Comparison of ENCODE assay signal across 14 cellular contexts in genomic region chr7:4694653-4695335, GRCh38. TPM values are rescaled to one million over a fixed set of nuclear protein-coding genes. Genes with fewer than 3 reads are reported as not detected.
DNase-seq lines count a peak whose midpoint lies in the region; FAIRE-seq and TF ChIP-seq lines count a peak whose summit lies in the region.
"Had no signal": no experiment of that assay in that cellular context is flagged by ENCODE, and none has a peak within 500 bp of the region (broad histone marks: within the 10 kb centered on the region; RNA-seq: fewer than 3 reads in every experiment).

No MANE protein-coding gene starts in this region.

- H3K4me1 ChIP-seq in ACC112 (ENCODE audit: control insufficient read depth, insufficient read depth, low read length, unreplicated experiment), result peaks cover 22% of the 10 kb centered on the region

- H3K27me3 Mint-ChIP-seq in osteocyte (ENCODE audit: unreplicated experiment), result no peaks in the 10 kb centered on the region

- peak overlapping the region; percentile 51 for H2AFZ ChIP-seq in ACC112 (ENCODE audit: low read length, unreplicated experiment)

- peak overlapping the region; percentile 96 for H3K27ac ChIP-seq in ACC112 (ENCODE audit: low read depth, low read length)

- no peak overlapping the region for H3K4me3 Mint-ChIP-seq in osteocyte (ENCODE audit: unreplicated experiment)
- H3K4me3 Mint-ChIP-seq: activated CD8-positive, alpha-beta T cell treated with anti-CD3 and anti-CD28 coated beads, Interleukin-2, amount 10 ng/mL, durations not matched to agents 7 days and 5 days had no signal

- no peaks in the 10 kb centered on the region for H3K9me3 Mint-ChIP-seq in osteocyte (ENCODE audit: unreplicated experiment)

- peak; percentile 68 for FAIRE-seq in RCC 7860 (lab: Jason Lieb, UNC)
- FAIRE-seq: GM12878 had no signal

- peak overlapping the region; percentile 40 for H3K4me3 ChIP-seq in ACC112 (ENCODE audit: low read depth, low read length)
- H3K4me3 ChIP-seq in fibroblast of the aortic adventitia (ENCODE audit: low read depth, low read length), result peak overlapping the region; percentile 25
- H3K4me3 ChIP-seq: GM12878, spleen, tibial nerve had no signal

- H3K27me3 ChIP-seq in ACC112 (ENCODE audit: insufficient read depth, low read length), result no peaks in the 10 kb centered on the region
- H3K27me3 ChIP-seq: spleen, tibial nerve had no signal

- peaks cover 43% of the 10 kb centered on the region for H3K4me1 Mint-ChIP-seq in osteocyte (ENCODE audit: unreplicated experiment)

- H3K36me3 Mint-ChIP-seq in osteocyte (ENCODE audit: unreplicated experiment), result no peaks in the 10 kb centered on the region

- DNase-seq in RCC 7860 (ENCODE audit: low spot score), result peak; percentile 41
- peak; percentile 96 for DNase-seq in fibroblast of the aortic adventitia (ENCODE audit: low read depth)
- no peak for DNase-seq in osteocyte (ENCODE audit: extremely low spot score, unreplicated experiment)
- no peak for DNase-seq in NCI-H2107 (lab: John Stamatoyannopoulos, UW)
- DNase-seq in globus pallidus (ENCODE audit: low spot score), result no peak
- DNase-seq in stimulated activated CD4-positive, alpha-beta T cell treated with anti-CD3 and anti-CD28 coated beads, Interleukin-2, amount 100 ng/mL, for 48 hours, result no peak
- no peak for DNase-seq in stimulated activated CD8-positive, alpha-beta memory T cell treated with anti-CD3 and anti-CD28 coated beads, Interleukin-4, amount 100 ng/mL, for 48 hours
- DNase-seq: activated CD8-positive, alpha-beta T cell treated with anti-CD3 and anti-CD28 coated beads, Interleukin-2, amount 10 ng/mL, durations not matched to agents 7 days and 5 days; AML-193; NCI-H146; spleen had no signal

- peak overlapping the region; percentile 77 for H3K27ac Mint-ChIP-seq in osteocyte (ENCODE audit: unreplicated experiment)
- H3K27ac Mint-ChIP-seq: activated CD8-positive, alpha-beta T cell treated with anti-CD3 and anti-CD28 coated beads, Interleukin-2, amount 10 ng/mL, durations not matched to agents 7 days and 5 days had no signal

- no peak for TF ChIP-seq CTCF in fibroblast of the aortic adventitia (IDR thresholded peaks at IDR 0.05; ENCODE audit: insufficient read depth, low read length)
- no peak for TF ChIP-seq CTCF in osteocyte (IDR thresholded peaks at IDR 0.05)

- H3K36me3 ChIP-seq in ACC112 (ENCODE audit: insufficient read depth, low read length), result no peaks in the 10 kb centered on the region

- H3K79me2 ChIP-seq in ACC112 (ENCODE audit: control insufficient read depth, insufficient read depth, low read length, unreplicated experiment), result peaks cover 90% of the 10 kb centered on the region

RNA-seq across cellular contexts. Expression of gene FOXK1, which starts 12.7 kb away (rescaled TPM):
- 27.8 and 29.1 TPM in 2 replicates for total RNA-seq in fibroblast of the aortic adventitia (ENCODE audit: low replicate concordance)
- 56.2 and 63.1 TPM in 2 replicates for total RNA-seq in osteocyte

Comparison
In these comparisons a context has a peak if more than half of its experiments do, and no peak if none do; other contexts are left out.
1. DNase-seq: peak in RCC 7860 (single experiment) and fibroblast of the aortic adventitia (single experiment); none in osteocyte (single experiment), NCI-H2107 (single experiment), globus pallidus (single experiment), stimulated activated CD4-positive, alpha-beta T cell treated with anti-CD3 and anti-CD28 coated beads, Interleukin-2, amount 100 ng/mL, for 48 hours (0 of 2) and stimulated activated CD8-positive, alpha-beta memory T cell treated with anti-CD3 and anti-CD28 coated beads, Interleukin-4, amount 100 ng/mL, for 48 hours (single experiment).